ENCODE assay signal across 20 cellular contexts in the genomic region with DNA sequence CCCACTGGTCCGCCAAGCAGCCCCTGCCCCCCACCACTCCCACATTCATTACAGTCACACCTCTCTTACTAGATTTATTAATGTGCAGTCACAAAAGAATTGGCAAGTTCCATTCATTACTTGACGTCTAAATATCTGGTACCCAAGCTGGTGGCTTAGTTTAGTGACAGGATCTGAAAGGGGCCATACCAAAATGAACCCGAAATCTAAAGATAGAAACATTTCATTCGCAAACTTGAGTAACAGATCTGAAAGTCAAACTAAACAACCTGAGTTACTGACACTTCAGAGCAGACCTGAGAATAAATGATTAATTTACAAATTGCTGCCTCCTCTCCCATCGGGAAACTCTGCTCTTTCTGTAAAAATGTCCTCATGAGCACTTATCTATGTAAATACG. TPM values are rescaled to one million over a fixed set of nuclear protein-coding genes. Genes with fewer than 3 reads are reported as not detected.
"Had no signal": no experiment of that assay in that cellular context is flagged by ENCODE, and none has a peak within 500 bp of the region (broad histone marks: within the 10 kb centered on the region; RNA-seq: fewer than 3 reads in every experiment).

No MANE protein-coding gene starts in this region.

- H3K27me3 ChIP-seq: esophagus muscularis mucosa, foreskin keratinocyte, heart left ventricle, spleen, tibial nerve had no signal

- H3K27ac Mint-ChIP-seq: activated CD4-positive, alpha-beta T cell treated with anti-CD3 and anti-CD28 coated beads for 36 hours; activated CD8-positive, alpha-beta T cell treated with anti-CD3 and anti-CD28 coated beads, Interleukin-2, amount 10 ng/mL, durations not matched to agents 7 days and 5 days; activated naive CD4-positive, alpha-beta T cell treated with anti-CD3 and anti-CD28 coated beads, Interleukin-2, amount 50 U/mL, for 72 hours; activated T-cell treated with anti-CD3 and anti-CD28 coated beads, Interleukin-2, amount 50 U/mL, for 72 hours; dendritic cell treated with granulocyte-macrophage colony-stimulating factor and Interleukin-4, amounts not matched to agents 40 ng/mL and 50 ng/mL, for 4 days; immature natural killer cell; natural killer cell had no signal

- H3K27ac ChIP-seq: esophagus muscularis mucosa, foreskin keratinocyte, heart left ventricle, tibial nerve had no signal

- H3K4me3 ChIP-seq: esophagus muscularis mucosa, heart left ventricle, spleen, tibial nerve had no signal

- H3K4me3 Mint-ChIP-seq: activated CD4-positive, alpha-beta T cell treated with anti-CD3 and anti-CD28 coated beads for 36 hours; activated CD8-positive, alpha-beta T cell treated with anti-CD3 and anti-CD28 coated beads, Interleukin-2, amount 10 ng/mL, durations not matched to agents 7 days and 5 days; activated T-cell treated with anti-CD3 and anti-CD28 coated beads, Interleukin-2, amount 50 U/mL, for 72 hours; central memory CD8-positive, alpha-beta T cell; dendritic cell treated with granulocyte-macrophage colony-stimulating factor and Interleukin-4, amounts not matched to agents 40 ng/mL and 50 ng/mL, for 4 days; immature natural killer cell; natural killer cell had no signal

- H3K27me3 Mint-ChIP-seq: activated CD4-positive, alpha-beta T cell treated with anti-CD3 and anti-CD28 coated beads for 36 hours; central memory CD8-positive, alpha-beta T cell; dendritic cell treated with granulocyte-macrophage colony-stimulating factor and Interleukin-4, amounts not matched to agents 40 ng/mL and 50 ng/mL, for 4 days had no signal

- H3K36me3 Mint-ChIP-seq: activated naive CD4-positive, alpha-beta T cell treated with anti-CD3 and anti-CD28 coated beads, Interleukin-2, amount 50 U/mL, for 72 hours; immature natural killer cell; natural killer cell had no signal

- ATAC-seq: activated CD4-positive, alpha-beta T cell treated with anti-CD3 and anti-CD28 coated beads for 36 hours; activated CD8-positive, alpha-beta T cell treated with anti-CD3 and anti-CD28 coated beads, Interleukin-2, amount 10 ng/mL, durations not matched to agents 7 days and 5 days; activated naive CD4-positive, alpha-beta T cell treated with anti-CD3 and anti-CD28 coated beads, Interleukin-2, amount 50 U/mL, for 72 hours; activated T-cell treated with anti-CD3 and anti-CD28 coated beads, Interleukin-2, amount 50 U/mL, for 72 hours; foreskin keratinocyte; heart left ventricle; natural killer cell; right cardiac atrium had no signal

- H3K9me3 Mint-ChIP-seq: activated T-cell treated with anti-CD3 and anti-CD28 coated beads, Interleukin-2, amount 50 U/mL, for 72 hours; central memory CD8-positive, alpha-beta T cell; dendritic cell treated with granulocyte-macrophage colony-stimulating factor and Interleukin-4, amounts not matched to agents 40 ng/mL and 50 ng/mL, for 4 days; natural killer cell had no signal

- H3K4me1 Mint-ChIP-seq: activated CD4-positive, alpha-beta T cell treated with anti-CD3 and anti-CD28 coated beads for 36 hours; central memory CD8-positive, alpha-beta T cell; immature natural killer cell; natural killer cell had no signal

- H3K9me3 ChIP-seq: esophagus muscularis mucosa, heart left ventricle, spleen, tibial nerve had no signal

- DNase-seq: activated CD4-positive, alpha-beta T cell treated with anti-CD3 and anti-CD28 coated beads for 36 hours; activated CD4-positive, CD25-positive, alpha-beta regulatory T cell; activated CD8-positive, alpha-beta T cell treated with anti-CD3 and anti-CD28 coated beads, Interleukin-2, amount 10 ng/mL, durations not matched to agents 7 days and 5 days; activated naive CD4-positive, alpha-beta T cell; activated T-cell treated with anti-CD3 and anti-CD28 coated beads for 4 hours; activated T-cell treated with anti-CD3 and anti-CD28 coated beads, Interleukin-2, amount 50 U/mL, for 72 hours; foreskin keratinocyte; hypothalamus; immature natural killer cell; left colon; natural killer cell; right cardiac atrium; spleen; stimulated activated naive CD4-positive, alpha-beta T cell had no signal

RNA-seq across cellular contexts. Expression of a gene that starts 53.4 kb away (rescaled TPM):
- total RNA-seq: activated CD8-positive, alpha-beta T cell treated with anti-CD3 and anti-CD28 coated beads, Interleukin-2, amount 10 ng/mL, durations not matched to agents 7 days and 5 days had no signal
